ENCODE assay signal across 16 cellular contexts in genomic region chr7:25360471-25360870, GRCh38.
A peak's percentile ranks its signal among the peaks of the same experiment; 100 is the strongest.
DNase-seq lines count a peak whose midpoint lies in the region; ATAC-seq, FAIRE-seq and TF ChIP-seq lines count a peak whose summit lies in the region.
"Had no signal": no experiment of that assay in that cellular context is flagged by ENCODE, and none has a peak within 500 bp of the region (broad histone marks: within the 10 kb centered on the region; RNA-seq: fewer than 3 reads in every experiment).

No MANE protein-coding gene starts in this region.

- ATAC-seq in HG03378 (IDR thresholded peaks at IDR 0.05; ENCODE audit: unreplicated experiment): no peak
- ATAC-seq: foreskin keratinocyte; right cardiac atrium; stimulated activated effector memory CD8-positive, alpha-beta T cell treated with anti-CD3 and anti-CD28 coated beads, Interleukin-12 subunit alpha, Interleukin-12 subunit beta, amount 100 ng/mL, for 72 hours had no signal

- H3K36me3 ChIP-seq in neural cell (ENCODE audit: insufficient read depth, low read length): no peaks in the 10 kb centered on the region

- H3K79me2 ChIP-seq in neural cell (replicated peaks; ENCODE audit: insufficient read depth, low read length): no peaks in the 10 kb centered on the region

- peak overlapping the region; percentile 84 for H2AFZ ChIP-seq in neural cell (ENCODE audit: low read depth, low read length)

- no peak for FAIRE-seq in D721Med (lab: Jason Lieb, UNC)

- peak overlapping the region; percentile 55 for H3K4me3 ChIP-seq in neural cell (ENCODE audit: low read length)

- no peaks in the 10 kb centered on the region for H4K20me1 ChIP-seq in neural cell (ENCODE audit: insufficient read depth)

- no peak for TF ChIP-seq EP300 in neural cell (conservative IDR thresholded peaks at IDR 0.05; ENCODE audit: poor library complexity, severe bottlenecking)

- no peaks in the 10 kb centered on the region for H3K9me2 ChIP-seq in neural cell (ENCODE audit: insufficient read depth, low read length)

- H3F3A ChIP-seq in neural cell (ENCODE audit: insufficient read depth, low read length, poor library complexity, severe bottlenecking): no peaks in the 10 kb centered on the region

- TF ChIP-seq RAD21 in neural cell (conservative IDR thresholded peaks at IDR 0.05): no peak

- H3K27ac ChIP-seq in caudate nucleus (ENCODE audit: low read depth, low read length) (peak overlapping the region; percentile 94), neural cell (ENCODE audit: low read length) (peak overlapping the region; percentile 98)
- H3K27ac ChIP-seq: foreskin keratinocyte, KMS-11 had no signal

- H3K9me3 ChIP-seq in neural cell (ENCODE audit: low read length): no peaks in the 10 kb centered on the region

- H3K27me3 ChIP-seq in neural cell (ENCODE audit: insufficient read depth, low read depth, low read length): no peaks in the 10 kb centered on the region

- peak overlapping the region; percentile 80 for H3K4me2 ChIP-seq in neural cell (ENCODE audit: low read length)
- H3K4me2 ChIP-seq: KMS-11 had no signal

- no peak for TF ChIP-seq CTCF in neural cell (IDR thresholded peaks at IDR 0.05; ENCODE audit: poor library complexity, severe bottlenecking)
- TF ChIP-seq CTCF in D721Med (IDR thresholded peaks at IDR 0.05; ENCODE audit: insufficient read depth, missing control alignments): no peak

- DNase-seq in DMS153 treated with DMSO at 0.1 percent for 48 hours (lab: John Stamatoyannopoulos, UW; ENCODE audit: unreplicated experiment) (peak; percentile 81), NCI-H1930 (lab: John Stamatoyannopoulos, UW) (peak; percentile 7 to 34), caudate nucleus (lab: John Stamatoyannopoulos, UW) (no peak), D721Med (ENCODE audit: insufficient read length, low spot score) (no peak)
- no peak for DNase-seq in activated effector memory CD4-positive, alpha-beta T cell treated with Interleukin-2 at 50 U/mL for 16 hours
- no peak for DNase-seq in activated naive CD4-positive, alpha-beta T cell treated with anti-CD3 and anti-CD28 coated beads, Interleukin-2, amount 50 U/mL, for 16 hours
- DNase-seq: activated CD4-positive, alpha-beta memory T cell treated with anti-CD3 and anti-CD28 coated beads, Interleukin-2, amount 10 ng/mL, durations not matched to agents 7 days and 5 days; foreskin keratinocyte; immature natural killer cell; naive B cell; right cardiac atrium; stimulated activated CD4-positive, alpha-beta T cell treated with anti-CD3 and anti-CD28 coated beads, Interleukin-4, amount 100 ng/mL, for 24 hours had no signal

- peak overlapping the region; percentile 68 for H3K9ac ChIP-seq in neural cell (ENCODE audit: low read length)
- H3K9ac ChIP-seq: KMS-11 had no signal

TF ChIP-seq in neural cell, 6 proteins besides CTCF, POLR2A, EP300 and RAD21:
- no peak for TF ChIP-seq REST (IDR thresholded peaks at IDR 0.05; ENCODE audit: borderline replicate concordance)
- no peak for TF ChIP-seq SMC3 (conservative IDR thresholded peaks at IDR 0.05; ENCODE audit: poor library complexity)
- TF ChIP-seq EZH2 (IDR thresholded peaks at IDR 0.05; ENCODE audit: borderline replicate concordance, insufficient read depth, low read length, poor library complexity, severe bottlenecking): no peak
- TF ChIP-seq POLR2AphosphoS5 (IDR thresholded peaks at IDR 0.05): no peak
- TF ChIP-seq TAF1 (IDR thresholded peaks at IDR 0.05; ENCODE audit: low read depth): no peak
- no peak for TF ChIP-seq MXI1 (conservative IDR thresholded peaks at IDR 0.05; ENCODE audit: poor library complexity, severe bottlenecking)

Comparison
In these comparisons a context has a peak if more than half of its experiments do, and no peak if none do; other contexts are left out.
1. DNase-seq: peak in DMS153 treated with DMSO at 0.1 percent for 48 hours (single experiment) and NCI-H1930 (2 of 2); none in caudate nucleus (0 of 61), activated effector memory CD4-positive, alpha-beta T cell treated with Interleukin-2 at 50 U/mL for 16 hours (single experiment), D721Med (single experiment) and activated naive CD4-positive, alpha-beta T cell treated with anti-CD3 and anti-CD28 coated beads, Interleukin-2, amount 50 U/mL, for 16 hours (single experiment).